ENCODE assay signal across 11 cellular contexts in genomic region chr17:45129940-45130639, GRCh38. TPM values are rescaled to one million over a fixed set of nuclear protein-coding genes. Genes with fewer than 3 reads are reported as not detected.
DNase-seq lines count a peak whose midpoint lies in the region; ATAC-seq, FAIRE-seq and TF ChIP-seq lines count a peak whose summit lies in the region.
"Had no signal": no experiment of that assay in that cellular context is flagged by ENCODE, and none has a peak within 500 bp of the region (broad histone marks: within the 10 kb centered on the region; RNA-seq: fewer than 3 reads in every experiment).

No MANE protein-coding gene starts in this region.

- TF ChIP-seq RAD21 in HepG2 (CRISPR knock-in tag; IDR thresholded peaks at IDR 0.05): no peak

- CTCF ChIA-PET in HepG2 (lab: Yijun Ruan, JAX; ENCODE audit: low intra/inter-chr PET ratio, low total read pairs): no interaction called here

- no peaks in the 10 kb centered on the region for H3K36me3 ChIP-seq in astrocyte (ENCODE audit: insufficient read depth, low read length)
- H3K36me3 ChIP-seq in HepG2 (replicated peaks in 1 of 2; ENCODE audit: control insufficient read depth in 1 of 2, insufficient read depth in 2 of 2, low read length in 2 of 2): no peaks in the 10 kb centered on the region
- no peaks in the 10 kb centered on the region for H3K36me3 ChIP-seq in stomach smooth muscle (ENCODE audit: control insufficient read depth in 2 of 2, insufficient read depth in 2 of 2, low read length in 2 of 2)

- intact Hi-C loops in HepG2 (cut with micrococcal nuclease; ENCODE audit: unreplicated experiment): no loop called here

- 26% methylated on average over 8 of the region's 13 CpGs for WGBS in HepG2 (ENCODE audit: low lambda C conversion rate)

- H3K79me2 ChIP-seq in astrocyte (ENCODE audit: insufficient read depth, low read length): peaks cover 57% of the 10 kb centered on the region
- peaks cover 4% of the 10 kb centered on the region for H3K79me2 ChIP-seq in HepG2 (ENCODE audit: insufficient read depth, low read length)

- H3K4me1 ChIP-seq in astrocyte (ENCODE audit: insufficient read depth, low read length): peaks cover 42% of the 10 kb centered on the region
- peaks cover 64% of the 10 kb centered on the region for H3K4me1 ChIP-seq in HepG2 (ENCODE audit: insufficient read depth, low read length)
- H3K4me1 ChIP-seq in stomach smooth muscle (ENCODE audit: control insufficient read depth, insufficient read depth, low read length): peaks cover 51% of the 10 kb centered on the region

- POLR2A ChIA-PET in HepG2 (lab: Yijun Ruan, JAX): interaction anchor here (0.9 to 4.7 kb wide), 11 partner anchors 12 to 72 kb away, joined by 3 to 71 read pairs (median 6); partner anchors contain the start of genes HEXIM1 and HEXIM2

- peak overlapping the region; percentile 81; the same call in 1 of the 2 replicates for H3K4me3 ChIP-seq in HFF-Myc (replicated peaks; ENCODE audit: low read depth, low read length)
- H3K4me3 ChIP-seq in astrocyte (ENCODE audit: insufficient read depth, low read depth, low read length): no peak overlapping the region
- H3K4me3 ChIP-seq in HepG2 (replicated peaks in 1 of 3; ENCODE audit: insufficient read depth in 1 of 3, low read depth in 2 of 3, low read length in 3 of 3): peak overlapping the region in 1 of 3 experiments; percentile 41; a peak in 2 of 6 replicates
- H3K4me3 ChIP-seq in stomach smooth muscle (ENCODE audit: low read length in 2 of 2): no peak overlapping the region
- H3K4me3 ChIP-seq: SK-N-MC had no signal

- peak overlapping the region; percentile 7 for H3K27ac Mint-ChIP-seq in astrocyte (ENCODE audit: unreplicated experiment)

- H3K4me1 Mint-ChIP-seq in astrocyte (ENCODE audit: low read depth, unreplicated experiment): peaks cover 29% of the 10 kb centered on the region

- H3K27me3 ChIP-seq in astrocyte (ENCODE audit: insufficient read depth, low read length) (no peaks in the 10 kb centered on the region), HepG2 (ENCODE audit: control insufficient read depth in 1 of 2, insufficient read depth in 2 of 2, low read length in 2 of 2) (no peaks in the 10 kb centered on the region), stomach smooth muscle (ENCODE audit: control insufficient read depth in 1 of 2, insufficient read depth in 2 of 2, low read length in 2 of 2) (no peaks in the 10 kb centered on the region)

- H3K27ac ChIP-seq in astrocyte (ENCODE audit: low read depth, low read length): no peak overlapping the region
- H3K27ac ChIP-seq in HepG2 (ENCODE audit: extremely low read length, insufficient read depth, low read length): peak overlapping the region; percentile 27
- peak overlapping the region; percentile 18 for H3K27ac ChIP-seq in stomach smooth muscle (ENCODE audit: low read length)
- H3K27ac ChIP-seq: SK-N-MC had no signal

- H3K9ac ChIP-seq in astrocyte (ENCODE audit: low read length) (no peak overlapping the region), HepG2 (ENCODE audit: insufficient read depth, low read depth, low read length) (peak overlapping the region; percentile 44), stomach smooth muscle (ENCODE audit: low read length in 2 of 2) (no peak overlapping the region)

- TF ChIP-seq CTCF in HFF-Myc (IDR thresholded peaks at IDR 0.05; ENCODE audit: low read depth, low read length, missing control alignments) (no peak), astrocyte (IDR thresholded peaks at IDR 0.05; ENCODE audit: insufficient read depth, low read depth, low read length) (no peak), HepG2 (CRISPR knock-in tag; IDR thresholded peaks at IDR 0.05) (no peak)

- no peak for DNase-seq in HFF-Myc (ENCODE audit: extremely low read depth, low read depth)
- no peak for DNase-seq in astrocyte (ENCODE audit: low read depth)
- peak; percentile 71 for DNase-seq in HepG2 (ENCODE audit: low spot score)
- DNase-seq in NCI-H2171 (lab: John Stamatoyannopoulos, UW): no peak
- no peak for DNase-seq in NCI-H187 treated with DMSO at 0.1 percent for 48 hours (lab: John Stamatoyannopoulos, UW)
- no peak for DNase-seq in COLO829 (ENCODE audit: low spot score)
- DNase-seq: activated CD8-positive, alpha-beta memory T cell treated with anti-CD3 and anti-CD28 coated beads for 24 hours; NCI-H2171 treated with DMSO at 0.1 percent for 48 hours had no signal

- H3K27me3 Mint-ChIP-seq in astrocyte (ENCODE audit: low read depth, unreplicated experiment): no peaks in the 10 kb centered on the region

- peak overlapping the region; percentile 81 for H3K4me3 Mint-ChIP-seq in astrocyte (ENCODE audit: unreplicated experiment)

- H3K4me2 ChIP-seq in astrocyte (ENCODE audit: low read length) (peak overlapping the region; percentile 17), HepG2 (ENCODE audit: low read depth, low read length) (peak overlapping the region; percentile 54)

- H3K9me3 ChIP-seq in astrocyte (ENCODE audit: insufficient read depth, low read depth, low read length): no peaks in the 10 kb centered on the region
- H3K9me3 ChIP-seq in HepG2 (ENCODE audit: low read length): no peaks in the 10 kb centered on the region
- H3K9me3 ChIP-seq in stomach smooth muscle (ENCODE audit: control insufficient read depth in 2 of 2, low read length in 2 of 2): no peaks in the 10 kb centered on the region

- no peak for TF ChIP-seq EP300 in HepG2 (IDR thresholded peaks at IDR 0.05; ENCODE audit: low read depth in 2 of 2, low read length in 2 of 2)
- TF ChIP-seq EP300 in HepG2 (CRISPR knock-in tag; IDR thresholded peaks at IDR 0.05; ENCODE audit: borderline replicate concordance): no peak

- H3K9me3 Mint-ChIP-seq in astrocyte (ENCODE audit: unreplicated experiment): no peaks in the 10 kb centered on the region

- BruUV-seq in HepG2 (replicated peaks; lab: Mats Ljungman, UMichigan): no TSS peak

- FAIRE-seq in astrocyte (lab: Jason Lieb, UNC): no peak
- peak; percentile 28 for FAIRE-seq in HepG2 (lab: Jason Lieb, UNC)

- ATAC-seq in HepG2 (peak; percentile 19), GM18520 (IDR thresholded peaks at IDR 0.05; ENCODE audit: unreplicated experiment) (no peak)

- H4K20me1 ChIP-seq in astrocyte (ENCODE audit: insufficient read depth, low read length) (peaks cover 12% of the 10 kb centered on the region), HepG2 (ENCODE audit: insufficient read depth, low read length) (no peaks in the 10 kb centered on the region)

- H2AFZ ChIP-seq in astrocyte (ENCODE audit: low read depth, low read length): no peak overlapping the region
- H2AFZ ChIP-seq in HepG2 (ENCODE audit: low read length): no peak overlapping the region

- no peak for TF ChIP-seq POLR2A in HepG2 (IDR thresholded peaks at IDR 0.05; ENCODE audit: insufficient read depth in 1 of 2, low read depth in 2 of 2, low read length in 2 of 2)

- in situ Hi-C loops in HepG2 (cut with HindIII; ENCODE audit: extremely low pct_ligation_motif_present, low pct_unique_long_range_greater_than_20kb): loop anchor here (5.0 to 10.0 kb wide), 2 partner anchors 33 to 245 kb away; no protein-coding TSS in a partner anchor

- peaks cover 2% of the 10 kb centered on the region for H3K36me3 Mint-ChIP-seq in astrocyte (ENCODE audit: low read depth, unreplicated experiment)

RNA-seq across cellular contexts. Expression of gene PLCD3, which starts 2.2 kb away (rescaled TPM):
- 76.5 and 92.0 TPM in 2 replicates for total RNA-seq in astrocyte
- total RNA-seq in HepG2 (2016; rRNA removed; fragmentation: Illumina TruSeq; extraction: Trizol): 5.5 and 11.3 TPM in 2 replicates
- total RNA-seq in HepG2 (2016; cell fraction: cytosol; rRNA removed; fragmentation: Illumina TruSeq; extraction: Trizol; ENCODE audit: low read depth): 5.6 and 8.7 TPM in 2 replicates
- total RNA-seq in HepG2 (2016; cell fraction: insoluble cytoplasmic fraction; rRNA removed; fragmentation: Illumina TruSeq; extraction: Trizol): 6.2 and 9.4 TPM in 2 replicates
- 23.5 and 28.9 TPM in 2 replicates for total RNA-seq in HepG2 (2016; cell fraction: membrane; rRNA removed; fragmentation: Illumina TruSeq; extraction: Trizol)
- 4.2 and 4.3 TPM in 2 replicates for total RNA-seq in HepG2 (2016; cell fraction: nucleus; rRNA removed; fragmentation: Illumina TruSeq; extraction: Trizol)
- 39.1 and 46.1 TPM in 2 replicates for polyA plus RNA-seq in HepG2 (2011; rRNA removed)
- 28.6 and 40.9 TPM in 2 replicates for polyA plus RNA-seq in HepG2 (2011; cell fraction: cytosol; rRNA removed)
- 37.4 and 43.6 TPM in 2 replicates for polyA plus RNA-seq in HepG2 (2011; cell fraction: nucleus; rRNA removed)
- 8.5 and 22.4 TPM in 2 replicates for polyA plus RNA-seq in HepG2 (2012)
- polyA plus RNA-seq in HepG2 (2016; cell fraction: cytosol; fragmentation: Illumina TruSeq; extraction: Trizol; ENCODE audit: low read depth): 17.4 and 19.5 TPM in 2 replicates
- 14.0 and 24.9 TPM in 2 replicates for polyA plus RNA-seq in HepG2 (2016; cell fraction: insoluble cytoplasmic fraction; fragmentation: Illumina TruSeq; extraction: Trizol; ENCODE audit: low read depth)
- 30.5 and 46.5 TPM in 2 replicates for polyA plus RNA-seq in HepG2 (2016; cell fraction: membrane; fragmentation: Illumina TruSeq; extraction: Trizol; ENCODE audit: low read depth)
- 24.9 and 28.4 TPM in 2 replicates for polyA plus RNA-seq in HepG2 (2016; cell fraction: nucleus; fragmentation: Illumina TruSeq; extraction: Trizol; ENCODE audit: insufficient read depth, low read depth)
- 68.8 and 256 TPM in 2 replicates for polyA minus RNA-seq in HepG2 (2011; rRNA and poly(A)+ RNA removed; ENCODE audit: low replicate concordance)
- 26.0 and 39.9 TPM in 2 replicates for polyA minus RNA-seq in HepG2 (2011; cell fraction: cytosol; rRNA and poly(A)+ RNA removed)
- polyA minus RNA-seq in HepG2 (2011; cell fraction: nucleus; rRNA and poly(A)+ RNA removed): 13.4 and 15.7 TPM in 2 replicates

RNA-seq across cellular contexts. Expression of gene ACBD4, which starts 5.4 kb away (rescaled TPM):
- total RNA-seq in astrocyte (3.9 and 4.7 TPM in 2 replicates), HepG2 (2016; rRNA removed; fragmentation: Illumina TruSeq; extraction: Trizol) (8.8 and 16.1 TPM in 2 replicates)
- total RNA-seq in HepG2 (2016; cell fraction: cytosol; rRNA removed; fragmentation: Illumina TruSeq; extraction: Trizol; ENCODE audit: low read depth): 8.0 and 13.0 TPM in 2 replicates
- total RNA-seq in HepG2 (2016; cell fraction: insoluble cytoplasmic fraction; rRNA removed; fragmentation: Illumina TruSeq; extraction: Trizol): 9.5 and 14.6 TPM in 2 replicates
- 12.4 and 18.3 TPM in 2 replicates for total RNA-seq in HepG2 (2016; cell fraction: membrane; rRNA removed; fragmentation: Illumina TruSeq; extraction: Trizol)
- total RNA-seq in HepG2 (2016; cell fraction: nucleus; rRNA removed; fragmentation: Illumina TruSeq; extraction: Trizol): 15.2 and 17.1 TPM in 2 replicates
- polyA plus RNA-seq in HepG2 (2011; rRNA removed): 26.9 and 34.1 TPM in 2 replicates
- polyA plus RNA-seq in HepG2 (2011; cell fraction: cytosol; rRNA removed): 12.2 and 17.4 TPM in 2 replicates
- polyA plus RNA-seq in HepG2 (2011; cell fraction: nucleus; rRNA removed): 71.5 and 77.5 TPM in 2 replicates
- polyA plus RNA-seq in HepG2 (2012): 16.9 and 20.5 TPM in 2 replicates
- 9.2 and 14.3 TPM in 2 replicates for polyA plus RNA-seq in HepG2 (2016; cell fraction: cytosol; fragmentation: Illumina TruSeq; extraction: Trizol; ENCODE audit: low read depth)
- polyA plus RNA-seq in HepG2 (2016; cell fraction: insoluble cytoplasmic fraction; fragmentation: Illumina TruSeq; extraction: Trizol; ENCODE audit: low read depth): 9.9 and 13.7 TPM in 2 replicates
- polyA plus RNA-seq in HepG2 (2016; cell fraction: membrane; fragmentation: Illumina TruSeq; extraction: Trizol; ENCODE audit: low read depth): 10.5 and 15.2 TPM in 2 replicates
- polyA plus RNA-seq in HepG2 (2016; cell fraction: nucleus; fragmentation: Illumina TruSeq; extraction: Trizol; ENCODE audit: insufficient read depth, low read depth): 36.2 and 39.6 TPM in 2 replicates
- polyA minus RNA-seq in HepG2 (2011; rRNA and poly(A)+ RNA removed; ENCODE audit: low replicate concordance): 6.9 and 21.9 TPM in 2 replicates
- polyA minus RNA-seq in HepG2 (2011; cell fraction: cytosol; rRNA and poly(A)+ RNA removed): 8.3 and 8.4 TPM in 2 replicates
- polyA minus RNA-seq in HepG2 (2011; cell fraction: nucleus; rRNA and poly(A)+ RNA removed): 26.9 and 36.2 TPM in 2 replicates

RNA-seq across cellular contexts. Expression of gene HEXIM1, which starts 18.2 kb away (rescaled TPM):
- total RNA-seq in astrocyte: 44.5 and 46.6 TPM in 2 replicates
- total RNA-seq in HepG2 (2016; rRNA removed; fragmentation: Illumina TruSeq; extraction: Trizol): 10.5 and 14.8 TPM in 2 replicates
- total RNA-seq in HepG2 (2016; cell fraction: cytosol; rRNA removed; fragmentation: Illumina TruSeq; extraction: Trizol; ENCODE audit: low read depth): 2.7 and 3.3 TPM in 2 replicates
- total RNA-seq in HepG2 (2016; cell fraction: insoluble cytoplasmic fraction; rRNA removed; fragmentation: Illumina TruSeq; extraction: Trizol): 11.7 and 13.0 TPM in 2 replicates
- 8.9 and 9.5 TPM in 2 replicates for total RNA-seq in HepG2 (2016; cell fraction: membrane; rRNA removed; fragmentation: Illumina TruSeq; extraction: Trizol)
- 13.8 and 14.0 TPM in 2 replicates for total RNA-seq in HepG2 (2016; cell fraction: nucleus; rRNA removed; fragmentation: Illumina TruSeq; extraction: Trizol)
- polyA plus RNA-seq in HepG2 (2011; rRNA removed): 16.3 and 16.6 TPM in 2 replicates
- 13.7 and 14.0 TPM in 2 replicates for polyA plus RNA-seq in HepG2 (2011; cell fraction: cytosol; rRNA removed)
- polyA plus RNA-seq in HepG2 (2011; cell fraction: nucleus; rRNA removed): 34.1 and 37.3 TPM in 2 replicates
- polyA plus RNA-seq in HepG2 (2012): 17.5 and 20.8 TPM in 2 replicates
- polyA plus RNA-seq in HepG2 (2016; cell fraction: cytosol; fragmentation: Illumina TruSeq; extraction: Trizol; ENCODE audit: low read depth): 2.7 and 3.3 TPM in 2 replicates
- 36.1 and 41.5 TPM in 2 replicates for polyA plus RNA-seq in HepG2 (2016; cell fraction: insoluble cytoplasmic fraction; fragmentation: Illumina TruSeq; extraction: Trizol; ENCODE audit: low read depth)
- polyA plus RNA-seq in HepG2 (2016; cell fraction: membrane; fragmentation: Illumina TruSeq; extraction: Trizol; ENCODE audit: low read depth): 10.3 and 12.9 TPM in 2 replicates
- 51.0 and 51.8 TPM in 2 replicates for polyA plus RNA-seq in HepG2 (2016; cell fraction: nucleus; fragmentation: Illumina TruSeq; extraction: Trizol; ENCODE audit: insufficient read depth, low read depth)
- 8.8 and 11.0 TPM in 2 replicates for polyA minus RNA-seq in HepG2 (2011; rRNA and poly(A)+ RNA removed; ENCODE audit: low replicate concordance)
- 10.7 and 11.5 TPM in 2 replicates for polyA minus RNA-seq in HepG2 (2011; cell fraction: cytosol; rRNA and poly(A)+ RNA removed)
- 17.1 and 27.5 TPM in 2 replicates for polyA minus RNA-seq in HepG2 (2011; cell fraction: nucleus; rRNA and poly(A)+ RNA removed)

RNA-seq across cellular contexts. Expression of gene HEXIM2, which starts 31.6 kb away (rescaled TPM):
- total RNA-seq in astrocyte (8.4 and 9.0 TPM in 2 replicates), HepG2 (2016; rRNA removed; fragmentation: Illumina TruSeq; extraction: Trizol) (27.1 and 30.8 TPM in 2 replicates)
- 22.3 and 23.3 TPM in 2 replicates for total RNA-seq in HepG2 (2016; cell fraction: cytosol; rRNA removed; fragmentation: Illumina TruSeq; extraction: Trizol; ENCODE audit: low read depth)
- 26.7 and 27.9 TPM in 2 replicates for total RNA-seq in HepG2 (2016; cell fraction: insoluble cytoplasmic fraction; rRNA removed; fragmentation: Illumina TruSeq; extraction: Trizol)
- total RNA-seq in HepG2 (2016; cell fraction: membrane; rRNA removed; fragmentation: Illumina TruSeq; extraction: Trizol): 25.8 and 28.7 TPM in 2 replicates
- 13.7 and 16.4 TPM in 2 replicates for total RNA-seq in HepG2 (2016; cell fraction: nucleus; rRNA removed; fragmentation: Illumina TruSeq; extraction: Trizol)
- 31.8 and 32.4 TPM in 2 replicates for polyA plus RNA-seq in HepG2 (2011; rRNA removed)
- polyA plus RNA-seq in HepG2 (2011; cell fraction: cytosol; rRNA removed): 32.2 and 44.9 TPM in 2 replicates
- 22.5 and 27.3 TPM in 2 replicates for polyA plus RNA-seq in HepG2 (2011; cell fraction: nucleus; rRNA removed)
- 22.2 and 24.9 TPM in 2 replicates for polyA plus RNA-seq in HepG2 (2012)
- polyA plus RNA-seq in HepG2 (2016; cell fraction: cytosol; fragmentation: Illumina TruSeq; extraction: Trizol; ENCODE audit: low read depth): 14.6 and 18.5 TPM in 2 replicates
- polyA plus RNA-seq in HepG2 (2016; cell fraction: insoluble cytoplasmic fraction; fragmentation: Illumina TruSeq; extraction: Trizol; ENCODE audit: low read depth): 35.4 and 36.8 TPM in 2 replicates
- polyA plus RNA-seq in HepG2 (2016; cell fraction: membrane; fragmentation: Illumina TruSeq; extraction: Trizol; ENCODE audit: low read depth): 19.7 and 26.6 TPM in 2 replicates
- polyA plus RNA-seq in HepG2 (2016; cell fraction: nucleus; fragmentation: Illumina TruSeq; extraction: Trizol; ENCODE audit: insufficient read depth, low read depth): 36.3 and 37.9 TPM in 2 replicates
- polyA minus RNA-seq in HepG2 (2011; rRNA and poly(A)+ RNA removed; ENCODE audit: low replicate concordance): 9.1 and 26.8 TPM in 2 replicates
- 17.8 and 20.5 TPM in 2 replicates for polyA minus RNA-seq in HepG2 (2011; cell fraction: cytosol; rRNA and poly(A)+ RNA removed)
- 12.4 and 13.2 TPM in 2 replicates for polyA minus RNA-seq in HepG2 (2011; cell fraction: nucleus; rRNA and poly(A)+ RNA removed)
